ENCODE assay signal across 9 cellular contexts in the genomic region with DNA sequence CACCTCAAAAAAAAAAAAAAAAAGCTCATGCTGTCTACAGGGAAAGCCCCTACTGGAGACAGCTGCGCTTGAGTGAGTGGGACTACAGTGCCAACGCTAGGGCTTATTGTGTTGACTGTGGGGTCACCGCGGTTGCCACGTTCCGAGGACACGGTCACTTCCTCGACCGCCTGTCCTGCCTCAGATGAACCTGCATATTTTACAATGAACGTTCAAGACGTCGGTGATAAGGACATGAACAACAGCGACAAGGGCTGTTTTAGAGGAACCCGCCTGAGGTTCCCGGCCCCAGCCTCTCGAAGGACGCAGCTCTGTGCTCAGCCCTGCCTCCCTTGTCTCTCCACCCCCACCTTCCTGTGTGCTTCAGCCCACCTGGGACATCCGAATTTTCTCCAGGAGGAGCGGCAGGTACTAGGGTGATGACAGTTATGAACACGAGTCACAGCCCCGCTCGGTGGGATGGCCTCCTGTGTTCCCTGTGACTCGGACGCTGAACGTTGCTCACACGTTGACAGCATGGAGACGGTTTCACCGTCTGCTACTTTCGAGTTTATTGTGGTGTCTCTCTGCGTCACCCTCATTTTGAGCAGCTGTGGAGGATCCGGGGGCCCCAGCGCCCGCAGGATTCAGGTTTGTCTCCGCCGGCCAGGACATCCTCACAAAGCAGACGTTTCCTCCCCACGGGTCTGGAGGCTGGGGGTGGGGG. TPM values are rescaled to one million over a fixed set of nuclear protein-coding genes. Genes with fewer than 3 reads are reported as not detected.
DNase-seq lines count a peak whose midpoint lies in the region; ATAC-seq and TF ChIP-seq lines count a peak whose summit lies in the region.
"Had no signal": no experiment of that assay in that cellular context is flagged by ENCODE, and none has a peak within 500 bp of the region (broad histone marks: within the 10 kb centered on the region; RNA-seq: fewer than 3 reads in every experiment).

No MANE protein-coding gene starts in this region.

- H3K27me3 ChIP-seq in CD8-positive, alpha-beta T cell (ENCODE audit: insufficient read depth, low read length), result no peaks in the 10 kb centered on the region
- peaks cover 0 to 44% of the 10 kb centered on the region in 2 donors for H3K27me3 ChIP-seq in tibial artery

- H3K9me3 ChIP-seq in CD8-positive, alpha-beta T cell (ENCODE audit: low read length), result no peaks in the 10 kb centered on the region
- no peaks in the 10 kb centered on the region for H3K9me3 ChIP-seq in tibial artery
- H3K9me3 ChIP-seq: psoas muscle had no signal

- intact Hi-C loops in CD8-positive, alpha-beta T cell (cut with DNase I, micrococcal nuclease), result loop anchor here in 1 of 2 experiments (1.0 kb wide), 1 partner anchor 27 kb away; no protein-coding TSS in a partner anchor
- intact Hi-C loops in tibial artery (cut with DNase I; ENCODE audit: low total_unique reads), result no loop called here

- H3K4me1 ChIP-seq in CD8-positive, alpha-beta T cell (ENCODE audit: insufficient read depth, low read length), result peaks cover 16% of the 10 kb centered on the region
- H3K4me1 ChIP-seq in tibial artery, result peaks cover 0 to 4% (median 0%) of the 10 kb centered on the region in 4 donors
- H3K4me1 ChIP-seq: psoas muscle had no signal

- H3K9me3 Mint-ChIP-seq in CD8-positive, alpha-beta T cell, result no peaks in the 10 kb centered on the region

- H3K27me3 Mint-ChIP-seq in CD8-positive, alpha-beta T cell (ENCODE audit: low read depth), result peaks cover 3% of the 10 kb centered on the region

- H3K4me3 Mint-ChIP-seq in CD8-positive, alpha-beta T cell, result peak overlapping the region; percentile 79

- H3K27ac ChIP-seq in CD8-positive, alpha-beta T cell (ENCODE audit: low read depth, low read length), result peak overlapping the region; percentile 63
- no peak overlapping the region for H3K27ac ChIP-seq in tibial artery
- H3K27ac ChIP-seq: psoas muscle had no signal

- peak; percentile 32 to 87 (median 47) for DNase-seq in CD8-positive, alpha-beta T cell
- DNase-seq in activated CD4-positive, alpha-beta T cell treated with anti-CD3 and anti-CD28 coated beads, Interleukin-2, amount 50 U/mL, for 1 hour, result peak; percentile 49
- DNase-seq in kidney tubule cell (ENCODE audit: low spot score), result peak; percentile 50
- no peak for DNase-seq in OCI-M2 (lab: John Stamatoyannopoulos, UW; ENCODE audit: unreplicated experiment)
- no peak for DNase-seq in amniotic stem cell (lab: John Stamatoyannopoulos, UW)
- no peak for DNase-seq in tibial artery
- no peak for DNase-seq in NCI-H1694 (lab: John Stamatoyannopoulos, UW)
- DNase-seq: psoas muscle had no signal

- peaks cover 20% of the 10 kb centered on the region for H3K4me1 Mint-ChIP-seq in CD8-positive, alpha-beta T cell (ENCODE audit: low read depth)

- CTCF ChIA-PET in CD8-positive, alpha-beta T cell (lab: Charles Lee), result interaction anchor here (0.7 to 1.6 kb wide), 5 partner anchors 11 to 437 kb away, joined by 3 to 4 read pairs (median 3); no protein-coding TSS in a partner anchor

- H3K36me3 Mint-ChIP-seq in CD8-positive, alpha-beta T cell, result no peaks in the 10 kb centered on the region

- peak; percentile 87 for ATAC-seq in CD8-positive, alpha-beta T cell
- ATAC-seq in HG02642 (IDR thresholded peaks at IDR 0.05; ENCODE audit: poor library complexity, unreplicated experiment), result peak; percentile 54

- POLR2A ChIA-PET in CD8-positive, alpha-beta T cell (lab: Charles Lee), result interaction anchor here (0.6 to 1.7 kb wide), 5 partner anchors 11 to 185 kb away, joined by 3 to 4 read pairs (median 3); a partner anchor contains a TSS

- TF ChIP-seq CTCF in CD8-positive, alpha-beta T cell (IDR thresholded peaks at IDR 0.05), result no peak
- TF ChIP-seq CTCF in tibial artery (IDR thresholded peaks at IDR 0.05), result no peak

- no peaks in the 10 kb centered on the region for H3K36me3 ChIP-seq in CD8-positive, alpha-beta T cell (ENCODE audit: insufficient read depth, low read length)
- H3K36me3 ChIP-seq in tibial artery, result no peaks in the 10 kb centered on the region

- H3K4me3 ChIP-seq in CD8-positive, alpha-beta T cell (ENCODE audit: low read depth, low read length), result peak overlapping the region; percentile 51
- no peak overlapping the region for H3K4me3 ChIP-seq in tibial artery
- H3K4me3 ChIP-seq: psoas muscle had no signal

- peak overlapping the region; percentile 97 for H3K27ac Mint-ChIP-seq in CD8-positive, alpha-beta T cell

RNA-seq across cellular contexts. Expression of a gene that starts 11.3 kb away (rescaled TPM):
- total RNA-seq in CD8-positive, alpha-beta T cell, result under 1 TPM; 0.22 to 0.62 TPM

RNA-seq across cellular contexts. Expression of a gene that starts 13.9 kb away (rescaled TPM):
- total RNA-seq in CD8-positive, alpha-beta T cell, result 1 to 10 TPM; 4.7 TPM

RNA-seq across cellular contexts. Expression of a gene that starts 38.4 kb away (rescaled TPM):
- not detected for total RNA-seq in CD8-positive, alpha-beta T cell

RNA-seq across cellular contexts. Expression of a gene that starts 41.6 kb away (rescaled TPM):
- under 1 TPM; 0.14 to 0.38 TPM for total RNA-seq in CD8-positive, alpha-beta T cell

RNA-seq across cellular contexts. Expression of a gene that starts 47.2 kb away (rescaled TPM):
- not detected for total RNA-seq in CD8-positive, alpha-beta T cell

Comparison
In these comparisons a context has a peak if more than half of its experiments do, and no peak if none do; other contexts are left out.
1. DNase-seq: peak in CD8-positive, alpha-beta T cell (7 of 7), activated CD4-positive, alpha-beta T cell treated with anti-CD3 and anti-CD28 coated beads, Interleukin-2, amount 50 U/mL, for 1 hour (single experiment) and kidney tubule cell (single experiment); none in OCI-M2 (single experiment), amniotic stem cell (single experiment), tibial artery (0 of 2) and NCI-H1694 (single experiment).